Comparison of ENCODE assay signal across 1 cellular context in genomic region chr7:139359366-139360209, GRCh38.
A peak's percentile ranks its signal among the peaks of the same experiment; 100 is the strongest.
TF ChIP-seq lines count a peak whose summit lies in the region.

Gene LUC7L2 (plus strand): TSS chr7:139359894. CDS start chr7:139360262, 368 bp downstream.

TF ChIP-seq in K562, 482 proteins besides CTCF, POLR2A, EP300 and RAD21 (continued from another document and continues in another):
- TF ChIP-seq HBP1 (CRISPR knock-in tag; IDR thresholded peaks at IDR 0.05), result peak; percentile 53
- no peak; the same call in 1 of the 2 replicates for TF ChIP-seq LEF1 (IDR thresholded peaks at IDR 0.05)
- peak in 1 of 2 experiments; percentile 80; a peak in 2 of 4 replicates for TF ChIP-seq CSDE1 (IDR thresholded peaks at IDR 0.05)
- TF ChIP-seq TFAP4 (CRISPR knock-in tag; IDR thresholded peaks at IDR 0.05; ENCODE audit: borderline replicate concordance), result peak; percentile 95
- no peak for TF ChIP-seq FOXJ3 (CRISPR knock-in tag; IDR thresholded peaks at IDR 0.05)
- TF ChIP-seq CBX2 (IDR thresholded peaks at IDR 0.05; ENCODE audit: insufficient read depth, low read length, poor library complexity, severe bottlenecking), result no peak
- TF ChIP-seq ZBTB34 (CRISPR knock-in tag; IDR thresholded peaks at IDR 0.05), result no peak
- no peak for TF ChIP-seq ZNF280A (IDR thresholded peaks at IDR 0.05; ENCODE audit: low read depth, partially characterized antibody)
- no peak for TF ChIP-seq SFPQ (IDR thresholded peaks at IDR 0.05; ENCODE audit: low read depth, low read length)
- TF ChIP-seq ZBTB26 (CRISPR knock-in tag; IDR thresholded peaks at IDR 0.05), result peak; percentile 82; the same call in 1 of the 2 replicates
- no peak for TF ChIP-seq CEBPB (tag; IDR thresholded peaks at IDR 0.05)
- TF ChIP-seq ZNF76 (CRISPR knock-in tag; IDR thresholded peaks at IDR 0.05; ENCODE audit: borderline replicate concordance), result peak; percentile 66; the same call in 1 of the 2 replicates
- peak; percentile 96 for TF ChIP-seq LCOR (CRISPR knock-in tag; IDR thresholded peaks at IDR 0.05)
- no peak for TF ChIP-seq PTTG1 (tag; IDR thresholded peaks at IDR 0.05; ENCODE audit: low read depth)
- peak; percentile 45; the same call in 1 of the 2 replicates for TF ChIP-seq MAFK (IDR thresholded peaks at IDR 0.05; ENCODE audit: low read length)
- TF ChIP-seq OTX1 (CRISPR knock-in tag; IDR thresholded peaks at IDR 0.05), result peak; percentile 44; the same call in 1 of the 2 replicates
- TF ChIP-seq ZNF707 (CRISPR knock-in tag; conservative IDR thresholded peaks at IDR 0.05), result no peak
- no peak for TF ChIP-seq TCF15 (CRISPR knock-in tag; IDR thresholded peaks at IDR 0.05)
- TF ChIP-seq ESRRA (IDR thresholded peaks at IDR 0.05; ENCODE audit: borderline replicate concordance, low read depth), result peak; percentile 75
- TF ChIP-seq ZNF3 (CRISPR knock-in tag; IDR thresholded peaks at IDR 0.05), result no peak
- no peak; the same call in 1 of the 2 replicates for TF ChIP-seq RAD51 (IDR thresholded peaks at IDR 0.05; ENCODE audit: borderline replicate concordance, low read depth)
- peak; percentile 73; the same call in 1 of the 2 replicates for TF ChIP-seq PHTF2 (CRISPR knock-in tag; IDR thresholded peaks at IDR 0.05)
- peak; percentile 73; the same call in 1 of the 2 replicates for TF ChIP-seq SMAD4 (CRISPR knock-in tag; conservative IDR thresholded peaks at IDR 0.05)
- TF ChIP-seq CREB3 (tag; conservative IDR thresholded peaks at IDR 0.05; ENCODE audit: low read depth), result no peak; the same call in 1 of the 2 replicates
- TF ChIP-seq WHSC1 (IDR thresholded peaks at IDR 0.05; ENCODE audit: low read length), result no peak
- TF ChIP-seq ZNF785 (CRISPR knock-in tag; IDR thresholded peaks at IDR 0.05), result no peak
- no peak; the same call in 1 of the 2 replicates for TF ChIP-seq GABPB2 (CRISPR knock-in tag; conservative IDR thresholded peaks at IDR 0.05)
- TF ChIP-seq HDAC1 (IDR thresholded peaks at IDR 0.05), result peak in 1 of 2 experiments; percentile 88; a peak in 2 of 4 replicates
- TF ChIP-seq NR2C1 (IDR thresholded peaks at IDR 0.05), result no peak
- TF ChIP-seq NR2C1 (tag; IDR thresholded peaks at IDR 0.05), result 0 out of 2 replicates have a peak, but pooled peaks have one; percentile 44
- TF ChIP-seq CC2D1A (IDR thresholded peaks at IDR 0.05), result peak; percentile 86
- TF ChIP-seq UBTF (IDR thresholded peaks at IDR 0.05; ENCODE audit: borderline replicate concordance in 1 of 2, low read depth in 2 of 2, low read length in 2 of 2), result peak; percentile 95 to 98
- TF ChIP-seq ZNF780A (CRISPR knock-in tag; IDR thresholded peaks at IDR 0.05), result no peak
- TF ChIP-seq MBD2 (IDR thresholded peaks at IDR 0.05; ENCODE audit: borderline replicate concordance, low read depth), result peak; percentile 94
- peak; percentile 71 for TF ChIP-seq SIRT6 (IDR thresholded peaks at IDR 0.05; ENCODE audit: low read depth, low read length)
- peak; percentile 79; the same call in 1 of the 2 replicates for TF ChIP-seq XRCC5 (IDR thresholded peaks at IDR 0.05; ENCODE audit: low read depth, low read length)
- no peak for TF ChIP-seq ZNF134 (CRISPR knock-in tag; conservative IDR thresholded peaks at IDR 0.05)
- TF ChIP-seq HDGF (IDR thresholded peaks at IDR 0.05), result no peak
- no peak for TF ChIP-seq EZH2 (IDR thresholded peaks at IDR 0.05; ENCODE audit: borderline replicate concordance, low read depth, low read length)
- no peak for TF ChIP-seq ZNF318 (IDR thresholded peaks at IDR 0.05; ENCODE audit: borderline replicate concordance in 1 of 2, low read depth in 1 of 2)
- TF ChIP-seq TAL1 (IDR thresholded peaks at IDR 0.05), result no peak
- TF ChIP-seq ZNF77 (CRISPR knock-in tag; IDR thresholded peaks at IDR 0.05), result no peak
